In the genomic region with DNA sequence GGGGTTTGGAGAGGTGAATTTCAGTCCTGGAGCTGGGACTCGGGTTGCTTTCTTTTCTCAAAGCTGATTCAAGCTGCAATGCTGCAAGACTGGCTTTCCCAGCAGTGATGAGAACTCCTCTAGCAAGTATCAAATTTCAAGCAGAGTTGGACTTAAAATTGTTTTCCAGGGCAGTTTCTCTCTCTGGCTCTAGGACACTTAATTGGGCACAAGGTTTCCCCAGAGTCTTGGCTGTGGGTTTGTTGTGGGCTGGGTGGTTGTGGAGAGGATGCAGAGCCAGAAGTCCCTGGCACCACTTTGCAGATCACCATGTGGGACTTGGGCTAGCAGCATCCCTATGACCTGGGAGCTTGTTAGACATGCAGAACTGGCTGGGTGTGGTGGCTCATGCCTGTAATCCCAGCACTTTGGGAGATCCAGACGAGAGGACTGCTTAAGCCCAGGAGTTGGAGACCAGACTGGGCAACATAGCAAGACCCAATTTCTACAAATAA, we compare ENCODE assay signal across 16 cellular contexts. TPM values are rescaled to one million over a fixed set of nuclear protein-coding genes. Genes with fewer than 3 reads are reported as not detected.
A peak's percentile ranks its signal among the peaks of the same experiment; 100 is the strongest.
DNase-seq lines count a peak whose midpoint lies in the region; ATAC-seq and TF ChIP-seq lines count a peak whose summit lies in the region.
"Had no signal": no experiment of that assay in that cellular context is flagged by ENCODE, and none has a peak within 500 bp of the region (broad histone marks: within the 10 kb centered on the region; RNA-seq: fewer than 3 reads in every experiment).

No MANE protein-coding gene starts in this region.

- peak in 1 of 2 donors; percentile 15 for TF ChIP-seq POLR2A in thyroid gland (IDR thresholded peaks at IDR 0.05)

- no peak overlapping the region for H3K4me3 Mint-ChIP-seq in osteocyte (ENCODE audit: unreplicated experiment)
- H3K4me3 Mint-ChIP-seq: CD4-positive, alpha-beta T cell had no signal

- H3K27ac Mint-ChIP-seq in osteocyte (ENCODE audit: unreplicated experiment): no peak overlapping the region
- H3K27ac Mint-ChIP-seq: CD4-positive, alpha-beta T cell had no signal

- H3K9me3 Mint-ChIP-seq in osteocyte (ENCODE audit: unreplicated experiment): peaks cover 4% of the 10 kb centered on the region

- no peaks in the 10 kb centered on the region for H3K36me3 Mint-ChIP-seq in osteocyte (ENCODE audit: unreplicated experiment)

- 23 to 30% methylated on average over 2 of the region's 2 CpGs for WGBS in thyroid gland, 2 donors

- intact Hi-C loops in left lung (cut with DNase I): no loop called here
- intact Hi-C loops in thyroid gland (cut with DNase I): no loop called here

- H3K27ac ChIP-seq in left lung: no peak overlapping the region
- H3K27ac ChIP-seq in thyroid gland: peak overlapping the region; percentile 71 to 81 (median 75)
- H3K27ac ChIP-seq in SJCRH30: no peak overlapping the region

- no peaks in the 10 kb centered on the region for H3K36me3 ChIP-seq in MG63
- no peaks in the 10 kb centered on the region for H3K36me3 ChIP-seq in left lung
- H3K36me3 ChIP-seq in thyroid gland: no peaks in the 10 kb centered on the region
- H3K36me3 ChIP-seq in SJCRH30: no peaks in the 10 kb centered on the region
- H3K36me3 ChIP-seq: adrenal gland had no signal

- no peak overlapping the region for H3K4me3 ChIP-seq in MG63
- H3K4me3 ChIP-seq in cardiac fibroblast (replicated peaks in 1 of 2; ENCODE audit: low read depth in 2 of 2, low read length in 2 of 2): no peak overlapping the region
- no peak overlapping the region for H3K4me3 ChIP-seq in left lung
- no peak overlapping the region for H3K4me3 ChIP-seq in thyroid gland (replicated peaks in 1 of 3)
- H3K4me3 ChIP-seq in SJCRH30: no peak overlapping the region
- H3K4me3 ChIP-seq: adrenal gland, dorsolateral prefrontal cortex had no signal

- DNase-seq in MG63 (peak; percentile 4), cardiac fibroblast (ENCODE audit: low read depth in 2 of 2) (peak; percentile 26 to 61), left lung (no peak), thyroid gland (peak; percentile 66 to 76), osteocyte (ENCODE audit: extremely low spot score, unreplicated experiment) (no peak), SJCRH30 (no peak), NCI-H524 treated with DMSO at 0.1 percent for 48 hours (lab: John Stamatoyannopoulos, UW) (no peak)
- DNase-seq: activated CD4-positive, alpha-beta T cell treated with anti-CD3 and anti-CD28 coated beads for 4 hours; activated T-cell treated with anti-CD3 and anti-CD28 coated beads, Interleukin-2, amount 50 U/mL, for 1 hour; CD4-positive, alpha-beta T cell; dorsolateral prefrontal cortex; islet precursor cell had no signal

- peaks cover 8% of the 10 kb centered on the region for H3K4me1 Mint-ChIP-seq in osteocyte (ENCODE audit: unreplicated experiment)

- H3K27me3 Mint-ChIP-seq in osteocyte (ENCODE audit: unreplicated experiment): peaks cover 18% of the 10 kb centered on the region
- H3K27me3 Mint-ChIP-seq: CD4-positive, alpha-beta T cell had no signal

- no peaks in the 10 kb centered on the region; the same call in 1 of the 2 replicates for H3K9me3 ChIP-seq in MG63
- H3K9me3 ChIP-seq in left lung: peaks cover 0 to 13% of the 10 kb centered on the region in 2 donors
- H3K9me3 ChIP-seq in thyroid gland: no peaks in the 10 kb centered on the region
- 0 out of 2 replicates have a peak, but pooled peaks cover 5% of the 10 kb centered on the region for H3K9me3 ChIP-seq in SJCRH30 (replicated peaks)
- H3K9me3 ChIP-seq: adrenal gland had no signal

- peak; percentile 57 for ATAC-seq in left lung

- H3K27me3 ChIP-seq in MG63: no peaks in the 10 kb centered on the region
- no peaks in the 10 kb centered on the region for H3K27me3 ChIP-seq in left lung
- H3K27me3 ChIP-seq in thyroid gland: no peaks in the 10 kb centered on the region
- H3K27me3 ChIP-seq in SJCRH30: no peaks in the 10 kb centered on the region
- H3K27me3 ChIP-seq: adrenal gland, dorsolateral prefrontal cortex had no signal

- no peaks in the 10 kb centered on the region for H3K4me1 ChIP-seq in left lung
- H3K4me1 ChIP-seq in thyroid gland: peaks cover 24 to 26% of the 10 kb centered on the region in 2 donors
- H3K4me1 ChIP-seq in SJCRH30: no peaks in the 10 kb centered on the region
- H3K4me1 ChIP-seq: adrenal gland had no signal

- TF ChIP-seq CTCF in cardiac fibroblast (IDR thresholded peaks at IDR 0.05; ENCODE audit: low read depth, low read length) (no peak), left lung (IDR thresholded peaks at IDR 0.05) (no peak), thyroid gland (IDR thresholded peaks at IDR 0.05) (no peak), osteocyte (IDR thresholded peaks at IDR 0.05) (no peak)

RNA-seq across cellular contexts. Expression of gene AKR1B15, which starts 16.8 kb away (rescaled TPM):
- not detected in 2 replicates for total RNA-seq in MG63 (2014; rRNA removed; shearing (Covaris generic); ENCODE audit: low replicate concordance)
- not detected for total RNA-seq in left lung
- total RNA-seq in thyroid gland: 1 to 10 TPM in 1 of 4 donors, under 1 TPM in 1, not detected in 2; 0.56 to 1.2 TPM
- not detected in 2 replicates for total RNA-seq in osteocyte
- not detected in 2 replicates for total RNA-seq in SJCRH30 (2014; rRNA removed; shearing (Covaris generic))
- total RNA-seq: CD4-positive, alpha-beta T cell; Daoy; dorsolateral prefrontal cortex; pulmonary artery endothelial cell; T-helper 1 cell treated with Interleukin-12 subunit alpha and Interleukin-12 subunit beta and Interleukin-4 antibody, amounts not matched to agents 30 ng/mL and 1 ng/mL, for 36 hours had no signal

RNA-seq across cellular contexts. Expression of gene AKR1B10, which starts 38.3 kb away (rescaled TPM):
- not detected in 2 replicates for total RNA-seq in MG63 (2014; rRNA removed; shearing (Covaris generic); ENCODE audit: low replicate concordance)
- total RNA-seq in left lung (not detected), thyroid gland (1 to 10 TPM in 2 of 4 donors, under 1 TPM in 2; 0.42 to 5.3 (median 0.90) TPM), osteocyte (not detected in 2 replicates)
- 0.06 and 0.68 TPM in 2 replicates for total RNA-seq in SJCRH30 (2014; rRNA removed; shearing (Covaris generic))
- total RNA-seq: CD4-positive, alpha-beta T cell; T-helper 1 cell treated with Interleukin-12 subunit alpha and Interleukin-12 subunit beta and Interleukin-4 antibody, amounts not matched to agents 30 ng/mL and 1 ng/mL, for 36 hours had no signal

Comparison
In these comparisons a context has a peak if more than half of its experiments do, and no peak if none do; other contexts are left out.
1. DNase-seq: peak in MG63 (single experiment), cardiac fibroblast (2 of 2) and thyroid gland (2 of 2); none in left lung (0 of 2), osteocyte (single experiment), SJCRH30 (0 of 2) and NCI-H524 treated with DMSO at 0.1 percent for 48 hours (single experiment).
2. H3K27ac ChIP-seq: peak in thyroid gland (3 of 3); none in left lung (0 of 2) and SJCRH30 (single experiment).